In genomic region chr9:72911816-72912215, GRCh38 we compare ENCODE assay signal across 19 cellular contexts.
"Had no signal": no experiment of that assay in that cellular context is flagged by ENCODE, and none has a peak within 500 bp of the region (broad histone marks: within the 10 kb centered on the region; RNA-seq: fewer than 3 reads in every experiment).

No MANE protein-coding gene starts in this region.

- DNase-seq: cerebellar nuclear complex; dorsolateral prefrontal cortex; effector CD4-positive, alpha-beta T cell; foreskin fibroblast; glutamatergic neuron; heart right ventricle; hippocampal formation; immature natural killer cell; islet precursor cell; kidney glomerular epithelial cell; left colon; natural killer cell; spleen; stimulated activated CD4-positive, alpha-beta T cell treated with anti-CD3 and anti-CD28 coated beads, Interleukin-4, amount 100 ng/mL, for 4 hours; stimulated activated naive CD8-positive, alpha-beta T cell treated with anti-CD3 and anti-CD28 coated beads, Interleukin-15, Interleukin-2, amounts not matched to agents 100 U/mL and 50 U/mL, for 24 hours; substantia nigra; transverse colon; upper lobe of right lung; uterus had no signal
